In genomic region chr9:101376117-101376866, GRCh38 we compare ENCODE assay signal across 15 cellular contexts. TPM values are rescaled to one million over a fixed set of nuclear protein-coding genes. Genes with fewer than 3 reads are reported as not detected.
A peak's percentile ranks its signal among the peaks of the same experiment; 100 is the strongest.
DNase-seq lines count a peak whose midpoint lies in the region; ATAC-seq and TF ChIP-seq lines count a peak whose summit lies in the region.
"Had no signal": no experiment of that assay in that cellular context is flagged by ENCODE, and none has a peak within 500 bp of the region (broad histone marks: within the 10 kb centered on the region; RNA-seq: fewer than 3 reads in every experiment).

No MANE protein-coding gene starts in this region.

- H3K4me3 ChIP-seq in RWPE2 (ENCODE audit: severe bottlenecking) = no peak overlapping the region
- H3K4me3 ChIP-seq in fibroblast of the aortic adventitia (ENCODE audit: low read depth, low read length) = no peak overlapping the region
- H3K4me3 ChIP-seq: colonic mucosa had no signal

- H3K36me3 ChIP-seq in RWPE2 (ENCODE audit: low read depth) = no peaks in the 10 kb centered on the region
- H3K36me3 ChIP-seq: colonic mucosa had no signal

- H3K4me1 ChIP-seq in RWPE2 (ENCODE audit: insufficient read depth, poor library complexity, severe bottlenecking) = no peaks in the 10 kb centered on the region
- H3K4me1 ChIP-seq: colonic mucosa had no signal

- no peak overlapping the region for H3K27ac ChIP-seq in RWPE2 (ENCODE audit: poor library complexity, severe bottlenecking)
- H3K27ac ChIP-seq: colonic mucosa had no signal

- TF ChIP-seq POLR2A in GM18505 (IDR thresholded peaks at IDR 0.05; ENCODE audit: borderline replicate concordance, extremely low read depth, insufficient read depth, insufficient read length) = no peak

- TF ChIP-seq CTCF in RWPE2 (IDR thresholded peaks at IDR 0.05; ENCODE audit: poor library complexity, severe bottlenecking) (no peak), fibroblast of the aortic adventitia (IDR thresholded peaks at IDR 0.05; ENCODE audit: insufficient read depth, low read length) (no peak)

- DNase-seq in GM03348 (ENCODE audit: low spot score) = peak; percentile 82
- no peak for DNase-seq in RWPE2 (ENCODE audit: low spot score)
- peak; percentile 75 for DNase-seq in fibroblast of the aortic adventitia (ENCODE audit: low read depth)
- peak; percentile 62 for DNase-seq in stromal cell of bone marrow (ENCODE audit: low read depth)
- no peak for DNase-seq in NCI-H146 treated with DMSO at 0.1 percent for 48 hours (lab: John Stamatoyannopoulos, UW; ENCODE audit: unreplicated experiment)
- no peak for DNase-seq in COLO668 (lab: John Stamatoyannopoulos, UW; ENCODE audit: unreplicated experiment)
- DNase-seq: activated CD8-positive, alpha-beta memory T cell treated with anti-CD3 and anti-CD28 coated beads for 24 hours; activated naive CD4-positive, alpha-beta T cell; colonic mucosa; COR-L47; NCI-H446 treated with DMSO at 0.1 percent for 48 hours had no signal

- ATAC-seq in RWPE2 (ENCODE audit: low read depth) (peak; percentile 74), GM18520 (IDR thresholded peaks at IDR 0.05; ENCODE audit: unreplicated experiment) (no peak), GM18505 (IDR thresholded peaks at IDR 0.05; ENCODE audit: unreplicated experiment) (no peak)
- ATAC-seq: Panc1 had no signal

- H3K27me3 ChIP-seq in RWPE2 (ENCODE audit: insufficient read depth, poor library complexity, severe bottlenecking) = no peaks in the 10 kb centered on the region
- H3K27me3 ChIP-seq: colonic mucosa had no signal

- no peaks in the 10 kb centered on the region for H3K9me3 ChIP-seq in RWPE2 (ENCODE audit: severe bottlenecking)
- H3K9me3 ChIP-seq: colonic mucosa had no signal

RNA-seq across cellular contexts. Expression of gene BAAT, which starts 8.5 kb away (rescaled TPM):
- total RNA-seq in fibroblast of the aortic adventitia (ENCODE audit: low replicate concordance) = not detected in 2 replicates
- total RNA-seq: T-helper 2 cell treated with Interferon-gamma antibody and Interleukin-4, amounts not matched to agents 100 ng/mL and 5 ng/mL, for 36 hours had no signal

RNA-seq across cellular contexts. Expression of gene MRPL50, which starts 22.1 kb away (rescaled TPM):
- 8.0 and 14.0 TPM in 2 replicates for total RNA-seq in fibroblast of the aortic adventitia (ENCODE audit: low replicate concordance)

RNA-seq across cellular contexts. Expression of gene ZNF189, which starts 22.4 kb away (rescaled TPM):
- 15.3 and 18.3 TPM in 2 replicates for total RNA-seq in fibroblast of the aortic adventitia (ENCODE audit: low replicate concordance)

RNA-seq across cellular contexts. Expression of gene ALDOB, which starts 59.3 kb away (rescaled TPM):
- total RNA-seq in fibroblast of the aortic adventitia (ENCODE audit: low replicate concordance) = not detected in 2 replicates
- total RNA-seq: T-helper 2 cell treated with Interferon-gamma antibody and Interleukin-4, amounts not matched to agents 100 ng/mL and 5 ng/mL, for 36 hours had no signal

Comparison
In these comparisons a context has a peak if more than half of its experiments do, and no peak if none do; other contexts are left out.
1. DNase-seq: peak in GM03348 (single experiment), fibroblast of the aortic adventitia (single experiment) and stromal cell of bone marrow (single experiment); none in RWPE2 (single experiment), NCI-H146 treated with DMSO at 0.1 percent for 48 hours (single experiment) and COLO668 (single experiment).